Comparison of ENCODE assay signal across 15 cellular contexts in the genomic region with DNA sequence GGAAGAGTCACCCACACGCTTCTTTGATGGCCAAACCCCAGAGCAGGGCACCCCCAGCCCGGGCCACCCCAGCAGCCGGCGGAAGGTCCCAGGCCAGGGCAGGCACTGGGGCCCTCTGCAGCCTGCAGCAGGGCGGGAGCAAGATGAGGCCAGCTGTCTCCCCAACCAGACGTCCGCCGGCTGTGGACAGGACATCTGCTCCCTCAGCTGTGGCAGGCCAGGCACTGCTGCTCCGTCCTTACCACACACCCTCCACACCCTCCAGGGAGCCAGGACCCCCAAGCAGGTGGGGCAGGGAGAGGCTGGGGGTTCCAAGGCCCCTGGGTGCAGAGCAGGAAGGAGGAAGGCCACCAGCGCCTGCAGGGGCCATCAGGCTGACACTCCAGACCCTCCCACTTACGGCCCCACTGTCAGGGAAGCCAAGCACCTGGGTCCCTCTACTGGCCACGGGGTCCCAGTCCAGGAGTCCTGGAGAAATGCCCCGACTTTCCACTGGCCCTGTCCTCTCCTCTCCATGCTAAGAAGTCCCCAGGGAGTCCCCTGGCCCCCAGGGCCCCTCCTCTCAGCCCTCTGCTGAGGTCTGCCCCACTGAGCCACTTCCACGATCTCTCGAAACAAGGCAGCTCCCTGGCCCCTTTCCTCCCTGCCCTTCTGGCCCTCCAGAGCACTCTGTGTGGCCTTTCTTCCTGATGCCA. TPM values are rescaled to one million over a fixed set of nuclear protein-coding genes. Genes with fewer than 3 reads are reported as not detected.
DNase-seq lines count a peak whose midpoint lies in the region; FAIRE-seq and TF ChIP-seq lines count a peak whose summit lies in the region.
"Had no signal": no experiment of that assay in that cellular context is flagged by ENCODE, and none has a peak within 500 bp of the region (broad histone marks: within the 10 kb centered on the region; RNA-seq: fewer than 3 reads in every experiment).

No MANE protein-coding gene starts in this region.

- no peak overlapping the region for H4K8ac ChIP-seq in H1 (ENCODE audit: extremely low read depth, insufficient read depth, low read length)

- H3K4me3 ChIP-seq in BLaER1 treated with 17β-estradiol and CSF1 and Interleukin-3, amounts not matched to agents 10 nM and 100 nM, result no peak overlapping the region
- H3K4me3 ChIP-seq in H1 (ENCODE audit: extremely low read depth in 1 of 4, insufficient read depth in 2 of 4, low read depth in 3 of 4, low read length in 4 of 4), result no peak overlapping the region
- H3K4me3 ChIP-seq: ascending aorta, HAP-1 had no signal

- H3K27ac ChIP-seq in BLaER1 treated with 17β-estradiol and CSF1 and Interleukin-3, amounts not matched to agents 10 nM and 100 nM, result no peak overlapping the region
- no peak overlapping the region for H3K27ac ChIP-seq in H1 (ENCODE audit: low read depth, low read length)
- H3K27ac ChIP-seq: ascending aorta had no signal

- H2BK20ac ChIP-seq in H1 (ENCODE audit: low read length), result no peak overlapping the region

- H4K91ac ChIP-seq in H1 (replicated peaks; ENCODE audit: insufficient read length, low read length), result no peak overlapping the region

- H3K9ac ChIP-seq in BLaER1 treated with 17β-estradiol and CSF1 and Interleukin-3, amounts not matched to agents 10 nM and 100 nM, result peak overlapping the region in 4 of 11 experiments; percentile 13 to 22 (median 20); a peak in 1 of 22 replicates
- no peak overlapping the region for H3K9ac ChIP-seq in H1 (replicated peaks in 1 of 4; ENCODE audit: extremely low read depth in 1 of 4, low read depth in 3 of 4, low read length in 3 of 4)

- no peak overlapping the region for H3K4ac ChIP-seq in H1 (replicated peaks; ENCODE audit: insufficient read length, low read depth, low read length)

- no peak overlapping the region for H2AK5ac ChIP-seq in H1 (ENCODE audit: low read depth, low read length)

- no peak for TF ChIP-seq EP300 in H1 (IDR thresholded peaks at IDR 0.05; ENCODE audit: borderline replicate concordance in 1 of 2, low read depth in 2 of 2, low read length in 2 of 2)

- H2BK120ac ChIP-seq in H1 (replicated peaks; ENCODE audit: low read depth, low read length), result no peak overlapping the region

- H3K79me1 ChIP-seq in H1 (ENCODE audit: low read depth, low read length), result 0 out of 2 replicates have a peak, but pooled peaks cover 2% of the 10 kb centered on the region

- H3K56ac ChIP-seq in H1 (replicated peaks; ENCODE audit: insufficient read length, low read depth, low read length), result no peak overlapping the region

- H3K27me3 Mint-ChIP-seq in osteocyte (ENCODE audit: unreplicated experiment), result no peaks in the 10 kb centered on the region

- no peaks in the 10 kb centered on the region for H3K9me3 ChIP-seq in BLaER1 treated with 17β-estradiol and CSF1 and Interleukin-3, amounts not matched to agents 10 nM and 100 nM (replicated peaks in 1 of 11)
- H3K9me3 ChIP-seq in H1 (ENCODE audit: insufficient read depth in 2 of 2, low read depth in 1 of 2, low read length in 1 of 2), result no peaks in the 10 kb centered on the region
- H3K9me3 ChIP-seq: ascending aorta, HAP-1 had no signal

- TF ChIP-seq CTCF in H1 (IDR thresholded peaks at IDR 0.05; ENCODE audit: control extremely low read depth in 1 of 3, insufficient read depth in 1 of 3, low read depth in 1 of 3, low read length in 3 of 3) (peak; percentile 39 to 55 (median 44)), osteocyte (IDR thresholded peaks at IDR 0.05) (no peak)

- peaks cover 0 to 74% (median 19%) of the 10 kb centered on the region in 11 experiments; a peak in 12 of 22 replicates for H4K20me1 ChIP-seq in BLaER1 treated with 17β-estradiol and CSF1 and Interleukin-3, amounts not matched to agents 10 nM and 100 nM
- H4K20me1 ChIP-seq in H1 (replicated peaks in 1 of 2; ENCODE audit: control insufficient read depth in 1 of 2, insufficient read depth in 2 of 2, low read length in 2 of 2), result peaks cover 0 to 11% of the 10 kb centered on the region in 2 experiments

- H3K4me2 ChIP-seq in BLaER1 treated with 17β-estradiol and CSF1 and Interleukin-3, amounts not matched to agents 10 nM and 100 nM, result peak overlapping the region in 9 of 11 experiments; percentile 36 to 86 (median 70); a peak in 17 of 22 replicates
- no peak overlapping the region for H3K4me2 ChIP-seq in H1 (ENCODE audit: insufficient read depth in 1 of 2, low read depth in 2 of 2, low read length in 2 of 2)

- peaks cover under 1% of the 10 kb centered on the region for H3K36me3 Mint-ChIP-seq in osteocyte (ENCODE audit: unreplicated experiment)
- H3K36me3 Mint-ChIP-seq: naive thymus-derived CD8-positive, alpha-beta T cell had no signal

- no peaks in the 10 kb centered on the region for H3K9me3 Mint-ChIP-seq in osteocyte (ENCODE audit: unreplicated experiment)
- H3K9me3 Mint-ChIP-seq: CD4-positive, alpha-beta T cell; naive thymus-derived CD8-positive, alpha-beta T cell had no signal

- no peaks in the 10 kb centered on the region for H3K79me2 ChIP-seq in H1 (ENCODE audit: control insufficient read depth in 1 of 2, insufficient read depth in 2 of 2, low read length in 2 of 2)

- H2BK5ac ChIP-seq in H1 (ENCODE audit: low read depth, low read length), result no peak overlapping the region

- WGBS in H1 (ENCODE audit: extremely low coverage in 1 of 2, insufficient coverage in 1 of 2, insufficient read length in 1 of 2, insufficient replicate concordance in 2 of 2, low coverage in 1 of 2, low lambda C conversion rate in 2 of 2, missing lambda C conversion rate in 1 of 2), 2 experiments, result 85% methylated on average over 13 of the region's 15 CpGs; no CpG with 5 or more reads in 1 of the 2 experiments

- peak overlapping the region; percentile 60; the same call in 1 of the 2 replicates for H3K18ac ChIP-seq in H1 (ENCODE audit: extremely low read depth, low read length)

- no peak overlapping the region for H3K23ac ChIP-seq in H1 (ENCODE audit: insufficient read length)

- CTCF ChIA-PET in H1 (lab: Charles Lee; ENCODE audit: partially characterized antibody), result interaction anchor here (0.9 to 3.4 kb wide), 10 partner anchors 11 to 212 kb away, joined by 3 to 16 read pairs (median 5); no protein-coding TSS in a partner anchor

- no peak overlapping the region for H4K5ac ChIP-seq in H1 (ENCODE audit: insufficient read length, low read depth, low read length)

- H3K36me3 ChIP-seq in BLaER1 treated with 17β-estradiol and CSF1 and Interleukin-3, amounts not matched to agents 10 nM and 100 nM, result no peaks in the 10 kb centered on the region
- H3K36me3 ChIP-seq in H1 (ENCODE audit: control insufficient read depth in 2 of 4, insufficient read depth in 4 of 4, low read length in 3 of 4), result no peaks in the 10 kb centered on the region
- H3K36me3 ChIP-seq: ascending aorta, HAP-1 had no signal

- no peak overlapping the region for H3K14ac ChIP-seq in H1 (ENCODE audit: insufficient read length)

- POLR2A ChIA-PET in H1 (lab: Charles Lee; ENCODE audit: partially characterized antibody), result no interaction called here

- TF ChIP-seq RAD21 in H1 (IDR thresholded peaks at IDR 0.05 in 1 of 2, conservative IDR thresholded peaks at IDR 0.05 in 1 of 2; ENCODE audit: low read depth in 2 of 2, low read length in 2 of 2), result peak; percentile 56 to 69

- no peak for FAIRE-seq in H1 (lab: Jason Lieb, UNC)

- H3K27me3 ChIP-seq in BLaER1 treated with 17β-estradiol and CSF1 and Interleukin-3, amounts not matched to agents 10 nM and 100 nM, result peaks cover 6 to 34% (median 11%) of the 10 kb centered on the region in 11 experiments
- H3K27me3 ChIP-seq in H1 (replicated peaks in 1 of 4; ENCODE audit: control insufficient read depth in 3 of 4, extremely low read depth in 1 of 4, insufficient read depth in 3 of 4, low read length in 3 of 4), result no peaks in the 10 kb centered on the region; a peak in 1 of 7 replicates
- H3K27me3 ChIP-seq: ascending aorta had no signal

- H2AFZ ChIP-seq in H1 (ENCODE audit: low read length), result no peak overlapping the region

- H2BK15ac ChIP-seq in H1 (ENCODE audit: low read length), result no peak overlapping the region

- no peak overlapping the region for H3K4me3 Mint-ChIP-seq in osteocyte (ENCODE audit: unreplicated experiment)
- H3K4me3 Mint-ChIP-seq: activated CD8-positive, alpha-beta T cell treated with anti-CD3 and anti-CD28 coated beads, Interleukin-2, amount 10 ng/mL, durations not matched to agents 7 days and 5 days; CD4-positive, alpha-beta T cell; naive thymus-derived CD8-positive, alpha-beta T cell had no signal

- no peak overlapping the region for H2BK12ac ChIP-seq in H1 (ENCODE audit: low read depth, low read length)

- H3K23me2 ChIP-seq in H1 (ENCODE audit: low read depth, low read length), result peaks cover 8% of the 10 kb centered on the region

- no peak overlapping the region for H3K27ac Mint-ChIP-seq in osteocyte (ENCODE audit: unreplicated experiment)
- H3K27ac Mint-ChIP-seq: activated CD8-positive, alpha-beta T cell treated with anti-CD3 and anti-CD28 coated beads, Interleukin-2, amount 10 ng/mL, durations not matched to agents 7 days and 5 days; CD4-positive, alpha-beta T cell had no signal

- DNase-seq in NCI-H524 treated with DMSO at 0.1 percent for 48 hours (lab: John Stamatoyannopoulos, UW) (peak; percentile 24), H1 (ENCODE audit: low read depth in 1 of 2, low spot score in 2 of 2) (no peak), osteocyte (ENCODE audit: extremely low spot score, unreplicated experiment) (peak; percentile 80), NCI-H2081 (lab: John Stamatoyannopoulos, UW) (no peak), epidermal melanocyte (ENCODE audit: insufficient read length, low spot score) (no peak), NCI-H345 (lab: John Stamatoyannopoulos, UW) (no peak), anterior cingulate cortex (lab: John Stamatoyannopoulos, UW) (no peak)
- DNase-seq: activated CD8-positive, alpha-beta T cell treated with anti-CD3 and anti-CD28 coated beads, Interleukin-2, amount 10 ng/mL, durations not matched to agents 7 days and 5 days; NCI-H2171 treated with DMSO at 0.1 percent for 48 hours; stimulated activated CD4-positive, alpha-beta T cell treated with anti-CD3 and anti-CD28 coated beads, Interleukin-4, amount 100 ng/mL, for 4 hours had no signal

- peaks cover 25% of the 10 kb centered on the region for H3K4me1 Mint-ChIP-seq in osteocyte (ENCODE audit: unreplicated experiment)

- peaks cover 20 to 85% (median 80%) of the 10 kb centered on the region in 10 experiments for H3K4me1 ChIP-seq in BLaER1 treated with 17β-estradiol and CSF1 and Interleukin-3, amounts not matched to agents 10 nM and 100 nM
- peaks cover 0 to 13% (median 7%) of the 10 kb centered on the region in 4 experiments; a peak in 5 of 7 replicates for H3K4me1 ChIP-seq in H1 (replicated peaks in 1 of 4; ENCODE audit: control insufficient read depth in 3 of 4, insufficient read depth in 4 of 4, low read length in 3 of 4)
- H3K4me1 ChIP-seq: HAP-1 had no signal

- no peak for TF ChIP-seq POLR2A in H1 (IDR thresholded peaks at IDR 0.05; ENCODE audit: control extremely low read depth in 1 of 2, low read depth in 2 of 2, low read length in 2 of 2)

RNA-seq across cellular contexts. Expression of gene WNT9A, which starts 5.6 kb away (rescaled TPM):
- total RNA-seq in H1 (2021; fragmentation: NEBNext Ultra II Directional; extraction: Animal tissue kit (Norgen Biotek cat#: 25700)), result 0.78 and 1.1 TPM in 2 replicates
- 1.5 and 2.2 TPM in 2 replicates for polyA plus RNA-seq in H1 (2011; rRNA removed)
- polyA plus RNA-seq in H1 (2011; cell fraction: cytosol; rRNA removed), result 2.0 TPM
- polyA plus RNA-seq in H1 (2011; cell fraction: nucleus; rRNA removed), result 3.0 TPM
- 1.4 to 2.0 TPM (median 1.9 TPM) in 4 replicates for polyA plus RNA-seq in H1 (2012, experiment 1 of 2)
- polyA plus RNA-seq in H1 (2012, experiment 2 of 2), result 0.67 TPM
- 0.41 TPM for polyA plus RNA-seq in H1 (2013, experiment 1 of 2)
- polyA plus RNA-seq in H1 (2013, experiment 2 of 2), result 0.50 TPM
- 1.9 and 2.1 TPM in 2 replicates for polyA minus RNA-seq in H1 (2011; rRNA and poly(A)+ RNA removed)
- polyA minus RNA-seq in H1 (2011; cell fraction: cytosol; rRNA and poly(A)+ RNA removed), result 0.95 TPM
- polyA minus RNA-seq in H1 (2011; cell fraction: nucleus; rRNA and poly(A)+ RNA removed), result 1.2 TPM
- 4.8 and 4.9 TPM in 2 replicates for total RNA-seq in osteocyte
- total RNA-seq: activated CD8-positive, alpha-beta T cell treated with anti-CD3 and anti-CD28 coated beads, Interleukin-2, amount 10 ng/mL, durations not matched to agents 7 days and 5 days; CD4-positive, alpha-beta T cell; naive thymus-derived CD8-positive, alpha-beta T cell had no signal
- polyA plus RNA-seq: naive thymus-derived CD8-positive, alpha-beta T cell had no signal

Comparison
In these comparisons a context has a peak if more than half of its experiments do, and no peak if none do; other contexts are left out.
1. H3K4me2 ChIP-seq: peak in BLaER1 treated with 17β-estradiol and CSF1 and Interleukin-3, amounts not matched to agents 10 nM and 100 nM (9 of 11); none in H1 (0 of 2).
2. DNase-seq: peak in NCI-H524 treated with DMSO at 0.1 percent for 48 hours (single experiment) and osteocyte (single experiment); none in H1 (0 of 2), NCI-H2081 (0 of 2), epidermal melanocyte (single experiment), NCI-H345 (single experiment) and anterior cingulate cortex (0 of 58).